ENCODE assay signal across 16 cellular contexts in genomic region chr7:120862987-120863386, GRCh38. TPM values are rescaled to one million over a fixed set of nuclear protein-coding genes. Genes with fewer than 3 reads are reported as not detected.
"Had no signal": no experiment of that assay in that cellular context is flagged by ENCODE, and none has a peak within 500 bp of the region (broad histone marks: within the 10 kb centered on the region; RNA-seq: fewer than 3 reads in every experiment).

No MANE protein-coding gene starts in this region.

- H3K4me3 ChIP-seq: gastroesophageal sphincter, heart right ventricle, left lung, psoas muscle, right lobe of liver had no signal

- H3K27ac ChIP-seq: gastroesophageal sphincter, heart right ventricle, left lung, psoas muscle, right lobe of liver had no signal

- DNase-seq: activated B cell treated with CpG ODN at 0.5 μM for 24 hours; activated CD4-positive, alpha-beta T cell treated with anti-CD3 and anti-CD28 coated beads for 48 hours; aorta; endodermal cell; erythroblast; heart right ventricle; left lung; nephron progenitor cell; psoas muscle; right lobe of liver; SW 1271 had no signal

- H3K27me3 ChIP-seq: gastroesophageal sphincter, right lobe of liver had no signal

- H3K9me3 ChIP-seq: gastroesophageal sphincter, heart right ventricle, left lung, psoas muscle, right lobe of liver had no signal

- ATAC-seq: gastroesophageal sphincter, heart right ventricle, left lung, psoas muscle, right lobe of liver had no signal

- H3K36me3 ChIP-seq: gastroesophageal sphincter, heart right ventricle, left lung, right lobe of liver had no signal

- H3K4me1 ChIP-seq: left lung, psoas muscle had no signal

- FAIRE-seq: islet of Langerhans, TTC549 had no signal

RNA-seq across cellular contexts. Expression of gene TSPAN12, which starts 5.0 kb away (rescaled TPM):
- total RNA-seq: activated B cell treated with CpG ODN at 0.5 μM for 24 hours; activated T-helper 1 cell treated with anti-CD3 and anti-CD28 coated beads, Interleukin-12 subunit alpha, Interleukin-12 subunit beta, Interleukin-2, Interleukin-4 antibody, amounts not matched to agents 30 ng/mL and 10 ng/mL and 1 ng/mL, durations not matched to agents 14 hours and 24 hours and 36 hours; T-helper 2 cell treated with Interferon-gamma antibody and Interleukin-4, amounts not matched to agents 100 ng/mL and 5 ng/mL, for 36 hours had no signal
